In the genomic region with DNA sequence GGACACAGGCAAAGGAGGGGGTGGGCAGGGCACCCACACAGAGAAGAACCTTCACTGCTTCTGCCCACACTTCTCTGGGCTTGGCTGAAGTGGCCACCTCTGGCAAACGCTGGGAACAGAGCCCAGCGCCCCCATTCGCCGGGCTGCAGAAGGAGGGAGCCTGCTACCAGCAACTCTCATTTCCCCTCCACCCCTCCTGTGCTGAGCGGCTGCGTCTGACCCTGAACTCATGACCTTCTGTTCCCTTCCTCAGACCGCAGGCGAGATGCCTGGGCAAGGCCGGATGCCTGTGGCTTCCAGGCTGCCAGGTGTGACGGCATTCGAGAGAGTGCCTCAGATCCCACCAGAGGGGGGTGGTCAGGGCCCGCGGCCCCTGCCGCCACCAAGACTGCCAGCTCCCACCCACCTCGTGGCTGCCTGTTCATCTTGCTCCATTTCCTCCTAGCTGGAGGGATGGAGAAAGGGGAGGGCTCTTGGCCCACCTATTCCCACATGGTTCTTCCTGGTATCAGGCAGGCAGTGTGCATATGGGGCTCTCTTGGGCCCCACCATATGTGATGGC, we compare ENCODE assay signal across 8 cellular contexts. TPM values are rescaled to one million over a fixed set of nuclear protein-coding genes. Genes with fewer than 3 reads are reported as not detected.
A peak's percentile ranks its signal among the peaks of the same experiment; 100 is the strongest.
DNase-seq lines count a peak whose midpoint lies in the region; ATAC-seq and TF ChIP-seq lines count a peak whose summit lies in the region.

No MANE protein-coding gene starts in this region.

- no peaks in the 10 kb centered on the region for H3K27me3 ChIP-seq in trophoblast cell (ENCODE audit: insufficient read depth, low read length)
- H3K27me3 ChIP-seq in uterus: no peaks in the 10 kb centered on the region

- H3K79me1 ChIP-seq in trophoblast cell (ENCODE audit: low read length): peaks cover 9% of the 10 kb centered on the region

- no peak overlapping the region for H4K8ac ChIP-seq in trophoblast cell (ENCODE audit: low read depth, low read length)

- H3K4ac ChIP-seq in trophoblast cell (ENCODE audit: low read depth, low read length): no peak overlapping the region

- H3K27ac ChIP-seq in OCI-LY7 (ENCODE audit: low read depth, low read length, poor library complexity, severe bottlenecking) (peak overlapping the region; percentile 80), trophoblast cell (ENCODE audit: low read depth, low read length) (no peak overlapping the region), uterus (peak overlapping the region; percentile 75 to 87)

- DNase-seq in OCI-LY7 (ENCODE audit: low spot score): peak; percentile 89
- DNase-seq in activated T-helper 2 cell treated with anti-CD3 and anti-CD28 coated beads, Interferon-gamma antibody, Interleukin-2, Interleukin-4, amounts not matched to agents 10 μg/mL and 5 μg/mL and 100 μg/mL, durations not matched to agents 14 hours and 24 hours and 36 hours (ENCODE audit: low spot score): peak; percentile 87
- DNase-seq in glomerular visceral epithelial cell (ENCODE audit: extremely low spot score): peak; percentile 99
- DNase-seq in trophoblast cell: no peak
- peak; percentile 91 to 92 for DNase-seq in uterus
- DNase-seq in iPS-NIHi11 (ENCODE audit: low spot score): no peak

- peak overlapping the region; percentile 11 for H2BK12ac ChIP-seq in trophoblast cell (ENCODE audit: low read length)

- H3K9me2 ChIP-seq in OCI-LY7 (ENCODE audit: insufficient read depth, low read length): no peaks in the 10 kb centered on the region

- POLR2A ChIA-PET in OCI-LY7 (lab: Charles Lee): interaction anchor here (0.6 to 5.4 kb wide), 5 partner anchors 14 to 117 kb away, joined by 3 to 91 read pairs (median 4); no protein-coding TSS in a partner anchor

- peak overlapping the region; percentile 20 for H2BK120ac ChIP-seq in trophoblast cell (ENCODE audit: insufficient read depth, low read length, poor library complexity)

- BruUV-seq in OCI-LY7 (replicated peaks; lab: Mats Ljungman, UMichigan): no TSS peak

- no peaks in the 10 kb centered on the region for H3K79me2 ChIP-seq in OCI-LY7 (ENCODE audit: insufficient read depth, low read depth, low read length)
- H3K79me2 ChIP-seq in trophoblast cell (ENCODE audit: control insufficient read depth, insufficient read depth, low read length, poor library complexity): peaks cover 2% of the 10 kb centered on the region

- H4K12ac ChIP-seq in trophoblast cell (ENCODE audit: low read depth, low read length): no peak overlapping the region

- no peak overlapping the region for H2AK5ac ChIP-seq in trophoblast cell (ENCODE audit: low read length)

- CTCF ChIA-PET in OCI-LY7 (lab: Charles Lee; ENCODE audit: unreplicated experiment): interaction anchor here (0.6 to 1.2 kb wide), 4 partner anchors 31 to 286 kb away, joined by 3 to 4 read pairs (median 3); no protein-coding TSS in a partner anchor

- peak overlapping the region; percentile 72 for H3K4me2 ChIP-seq in OCI-LY7 (ENCODE audit: low read length)
- H3K4me2 ChIP-seq in trophoblast cell (ENCODE audit: low read length): no peak overlapping the region

- peaks cover 67% of the 10 kb centered on the region for H3K4me1 Mint-ChIP-seq in activated T-helper 2 cell treated with anti-CD3 and anti-CD28 coated beads, Interferon-gamma antibody, Interleukin-2, Interleukin-4, amounts not matched to agents 10 μg/mL and 5 μg/mL and 100 μg/mL, durations not matched to agents 14 hours and 24 hours and 36 hours (ENCODE audit: low read depth)

- TF ChIP-seq POLR2A in uterus (IDR thresholded peaks at IDR 0.05): peak in 1 of 2 donors; percentile 10

- H3K4me3 Mint-ChIP-seq in activated T-helper 2 cell treated with anti-CD3 and anti-CD28 coated beads, Interferon-gamma antibody, Interleukin-2, Interleukin-4, amounts not matched to agents 10 μg/mL and 5 μg/mL and 100 μg/mL, durations not matched to agents 14 hours and 24 hours and 36 hours (ENCODE audit: low read depth): peak overlapping the region; percentile 58

- H4K91ac ChIP-seq in trophoblast cell (ENCODE audit: low read depth, low read length): no peak overlapping the region

- TF ChIP-seq CTCF in OCI-LY7 (conservative IDR thresholded peaks at IDR 0.05; ENCODE audit: low read length) (peak; percentile 74), uterus (IDR thresholded peaks at IDR 0.05) (no peak)

- peak overlapping the region; percentile 99 for H3K27ac Mint-ChIP-seq in activated T-helper 2 cell treated with anti-CD3 and anti-CD28 coated beads, Interferon-gamma antibody, Interleukin-2, Interleukin-4, amounts not matched to agents 10 μg/mL and 5 μg/mL and 100 μg/mL, durations not matched to agents 14 hours and 24 hours and 36 hours

- H3K23ac ChIP-seq in trophoblast cell (ENCODE audit: low read length): no peak overlapping the region

- no peak overlapping the region for H3K18ac ChIP-seq in trophoblast cell (ENCODE audit: low read length)

- H3K9me3 Mint-ChIP-seq in activated T-helper 2 cell treated with anti-CD3 and anti-CD28 coated beads, Interferon-gamma antibody, Interleukin-2, Interleukin-4, amounts not matched to agents 10 μg/mL and 5 μg/mL and 100 μg/mL, durations not matched to agents 14 hours and 24 hours and 36 hours: no peaks in the 10 kb centered on the region

- H2AFZ ChIP-seq in OCI-LY7 (ENCODE audit: low read length) (peak overlapping the region; percentile 36; the same call in 1 of the 2 replicates), trophoblast cell (ENCODE audit: insufficient read depth, low read length, poor library complexity) (no peak overlapping the region)

- no peak overlapping the region for H2BK5ac ChIP-seq in trophoblast cell (ENCODE audit: low read depth, low read length, poor library complexity)

- peaks cover 60% of the 10 kb centered on the region for H3K4me1 ChIP-seq in OCI-LY7 (ENCODE audit: insufficient read depth, low read length, poor library complexity, severe bottlenecking)
- H3K4me1 ChIP-seq in trophoblast cell (ENCODE audit: control insufficient read depth in 1 of 2, insufficient read depth in 2 of 2, low read length in 2 of 2): peaks cover 14 to 15% of the 10 kb centered on the region in 2 experiments
- peaks cover 12 to 26% of the 10 kb centered on the region in 2 donors for H3K4me1 ChIP-seq in uterus

- no CpG with 5 or more reads among the region's 15 CpGs for WGBS in trophoblast cell (ENCODE audit: extremely low coverage, insufficient coverage, insufficient read length)

- peak overlapping the region; percentile 33 for H3K4me3 ChIP-seq in OCI-LY7 (ENCODE audit: low read depth, low read length, poor library complexity, severe bottlenecking)
- H3K4me3 ChIP-seq in trophoblast cell (ENCODE audit: low read depth, low read length): no peak overlapping the region
- H3K4me3 ChIP-seq in uterus: no peak overlapping the region

- peak overlapping the region; percentile 11 for H3K14ac ChIP-seq in trophoblast cell (ENCODE audit: low read length)

- intact Hi-C loops in OCI-LY7 (cut with micrococcal nuclease; ENCODE audit: unreplicated experiment): loop anchor here (1.0 to 5.0 kb wide), 4 partner anchors 38 to 438 kb away; a partner anchor contains a TSS
- intact Hi-C loops in activated T-helper 2 cell treated with anti-CD3 and anti-CD28 coated beads, Interferon-gamma antibody, Interleukin-2, Interleukin-4, amounts not matched to agents 10 μg/mL and 5 μg/mL and 100 μg/mL, durations not matched to agents 14 hours and 24 hours and 36 hours (cut with micrococcal nuclease): loop anchor here (1.0 to 10.0 kb wide), 9 partner anchors 15 to 1020 kb away; a partner anchor contains a TSS
- intact Hi-C loops in uterus (cut with DNase I; ENCODE audit: low total_unique reads): loop anchor here (5.0 to 10.0 kb wide), 3 partner anchors 60 to 380 kb away; a partner anchor contains a TSS

- H3K27me3 Mint-ChIP-seq in activated T-helper 2 cell treated with anti-CD3 and anti-CD28 coated beads, Interferon-gamma antibody, Interleukin-2, Interleukin-4, amounts not matched to agents 10 μg/mL and 5 μg/mL and 100 μg/mL, durations not matched to agents 14 hours and 24 hours and 36 hours (ENCODE audit: low read depth): no peaks in the 10 kb centered on the region

- H3K9ac ChIP-seq in trophoblast cell (ENCODE audit: low read length): no peak overlapping the region

- H3K36me3 ChIP-seq in OCI-LY7 (ENCODE audit: insufficient read depth, low read length): peaks cover 50% of the 10 kb centered on the region; the same call in 1 of the 2 replicates
- peaks cover 44 to 47% of the 10 kb centered on the region in 2 experiments for H3K36me3 ChIP-seq in trophoblast cell (ENCODE audit: control insufficient read depth in 1 of 2, insufficient read depth in 2 of 2, low read length in 2 of 2)
- H3K36me3 ChIP-seq in uterus: no peaks in the 10 kb centered on the region

- H3K9me3 ChIP-seq in OCI-LY7 (ENCODE audit: low read length) (no peaks in the 10 kb centered on the region), trophoblast cell (ENCODE audit: insufficient read depth, low read depth, low read length) (no peaks in the 10 kb centered on the region), uterus (no peaks in the 10 kb centered on the region)

- no peaks in the 10 kb centered on the region for H4K20me1 ChIP-seq in OCI-LY7 (ENCODE audit: insufficient read depth, low read length)

- ATAC-seq in GM18502 (IDR thresholded peaks at IDR 0.05; ENCODE audit: poor library complexity, unreplicated experiment) (peak; percentile 75), HG02870 (IDR thresholded peaks at IDR 0.05; ENCODE audit: unreplicated experiment) (peak; percentile 63)

- H3K36me3 Mint-ChIP-seq in activated T-helper 2 cell treated with anti-CD3 and anti-CD28 coated beads, Interferon-gamma antibody, Interleukin-2, Interleukin-4, amounts not matched to agents 10 μg/mL and 5 μg/mL and 100 μg/mL, durations not matched to agents 14 hours and 24 hours and 36 hours (ENCODE audit: low read depth): peaks cover 42% of the 10 kb centered on the region

RNA-seq across cellular contexts. Expression of a gene that starts 19.8 kb away (rescaled TPM):
- 22.8 and 27.4 TPM in 2 replicates for total RNA-seq in OCI-LY7 (2014; rRNA removed; shearing (Covaris generic))
- 26.5 and 28.3 TPM in 2 replicates for total RNA-seq in OCI-LY7 (2022)
- 27.6 and 34.0 TPM in 2 replicates for total RNA-seq in activated T-helper 2 cell treated with anti-CD3 and anti-CD28 coated beads, Interferon-gamma antibody, Interleukin-2, Interleukin-4, amounts not matched to agents 10 μg/mL and 5 μg/mL and 100 μg/mL, durations not matched to agents 14 hours and 24 hours and 36 hours
- 17.3 and 17.4 TPM in 2 replicates for polyA plus RNA-seq in trophoblast cell (2013)
- 10 to 100 TPM; 18.4 to 34.8 (median 22.7) TPM for total RNA-seq in uterus

Comparison
In these comparisons a context has a peak if more than half of its experiments do, and no peak if none do; other contexts are left out.
1. DNase-seq: peak in OCI-LY7 (single experiment), activated T-helper 2 cell treated with anti-CD3 and anti-CD28 coated beads, Interferon-gamma antibody, Interleukin-2, Interleukin-4, amounts not matched to agents 10 μg/mL and 5 μg/mL and 100 μg/mL, durations not matched to agents 14 hours and 24 hours and 36 hours (single experiment), glomerular visceral epithelial cell (single experiment) and uterus (2 of 2); none in trophoblast cell (0 of 2) and iPS-NIHi11 (single experiment).